18 cellular contexts compared by ENCODE assay signal in genomic region chr3:123229145-123229544, GRCh38. TPM values are rescaled to one million over a fixed set of nuclear protein-coding genes. Genes with fewer than 3 reads are reported as not detected.
DNase-seq lines count a peak whose midpoint lies in the region; ATAC-seq, FAIRE-seq and TF ChIP-seq lines count a peak whose summit lies in the region.
"Had no signal": no experiment of that assay in that cellular context is flagged by ENCODE, and none has a peak within 500 bp of the region (broad histone marks: within the 10 kb centered on the region; RNA-seq: fewer than 3 reads in every experiment).

No MANE protein-coding gene starts in this region.

- H3K36me3 ChIP-seq in OCI-LY7 (ENCODE audit: insufficient read depth, low read length): peaks cover 74% of the 10 kb centered on the region
- 0 out of 3 replicates have a peak, but pooled peaks cover 6% of the 10 kb centered on the region for H3K36me3 ChIP-seq in K562 (ENCODE audit: control insufficient read depth, insufficient read depth, low read length)
- H3K36me3 ChIP-seq in hepatocyte (replicated peaks; ENCODE audit: insufficient read depth, low read depth): peaks cover 6% of the 10 kb centered on the region
- H3K36me3 ChIP-seq: brain microvascular endothelial cell had no signal

- no peak for TF ChIP-seq POLR2A in K562 (conservative IDR thresholded peaks at IDR 0.05)

- WGBS in K562 (ENCODE audit: insufficient coverage, low coverage, missing lambda C conversion rate): 95% methylated on average over 2 of the region's 2 CpGs
- 94% methylated on average over 2 of the region's 2 CpGs for WGBS in hepatocyte (ENCODE audit: low lambda C conversion rate, missing lambda C conversion rate)

- DNase-seq in NCI-H2171 treated with DMSO at 0.1 percent for 48 hours (lab: John Stamatoyannopoulos, UW): peak; percentile 37
- no peak for DNase-seq in NCI-H2171 (lab: John Stamatoyannopoulos, UW)
- DNase-seq in OCI-LY7 (ENCODE audit: low spot score): peak; percentile 14
- DNase-seq in K562 (ENCODE audit: extremely low read depth in 1 of 4, low spot score in 3 of 4): peak in 1 of 4 experiments; percentile 0
- no peak for DNase-seq in progenitor cell of endocrine pancreas (ENCODE audit: low spot score, unreplicated experiment)
- no peak for DNase-seq in hepatocyte (ENCODE audit: low spot score)
- no peak for DNase-seq in amygdala (lab: John Stamatoyannopoulos, UW)
- DNase-seq: activated gamma-delta T cell treated with Interleukin-2 at 50 U/mL for 16 hours; brain microvascular endothelial cell; Caco-2; NCI-H2029; NCI-H748 treated with DMSO at 0.1 percent for 48 hours; occipital lobe; Right ventricle myocardium superior; stimulated activated naive CD4-positive, alpha-beta T cell treated with Interleukin-2 at 50 U/mL for 16 hours had no signal

- CTCF ChIA-PET in OCI-LY7 (lab: Charles Lee; ENCODE audit: unreplicated experiment): no interaction called here
- CTCF ChIA-PET in K562 (lab: Yijun Ruan, JAX; ENCODE audit: low intra/inter-chr PET ratio): no interaction called here

- H4K20me1 ChIP-seq in OCI-LY7 (ENCODE audit: insufficient read depth, low read length): no peaks in the 10 kb centered on the region
- H4K20me1 ChIP-seq in K562 (replicated peaks; ENCODE audit: control insufficient read depth, insufficient read depth, low read length): no peaks in the 10 kb centered on the region
- no peaks in the 10 kb centered on the region for H4K20me1 ChIP-seq in hepatocyte (ENCODE audit: insufficient read depth, poor library complexity, severe bottlenecking)

- H3K4me1 ChIP-seq in OCI-LY7 (ENCODE audit: insufficient read depth, low read length, poor library complexity, severe bottlenecking): no peaks in the 10 kb centered on the region
- H3K4me1 ChIP-seq in K562 (replicated peaks in 1 of 2; ENCODE audit: control insufficient read depth in 2 of 2, insufficient read depth in 2 of 2, low read length in 2 of 2): no peaks in the 10 kb centered on the region
- no peaks in the 10 kb centered on the region for H3K4me1 ChIP-seq in hepatocyte (ENCODE audit: insufficient read depth)
- H3K4me1 ChIP-seq: A549, Caco-2, foreskin keratinocyte had no signal

- TF ChIP-seq RAD21 in K562 (CRISPR knock-in tag; conservative IDR thresholded peaks at IDR 0.05 in 1 of 2, IDR thresholded peaks at IDR 0.05 in 1 of 2): no peak

- ATAC-seq in K562: no peak
- no peak for ATAC-seq in GM21737 (IDR thresholded peaks at IDR 0.05; ENCODE audit: unreplicated experiment)
- ATAC-seq: A549, foreskin keratinocyte had no signal

- H3K4me2 ChIP-seq in OCI-LY7 (ENCODE audit: low read length) (no peak overlapping the region), K562 (ENCODE audit: insufficient read depth, low read length) (no peak overlapping the region), hepatocyte (no peak overlapping the region)
- H3K4me2 ChIP-seq: A549 had no signal

- TF ChIP-seq CTCF in OCI-LY7 (conservative IDR thresholded peaks at IDR 0.05; ENCODE audit: low read length) (no peak), K562 (IDR thresholded peaks at IDR 0.05 in 2 of 3, conservative IDR thresholded peaks at IDR 0.05 in 1 of 3; ENCODE audit: insufficient read depth in 2 of 3, low read depth in 1 of 3, low read length in 3 of 3) (no peak), progenitor cell of endocrine pancreas (IDR thresholded peaks at IDR 0.05; ENCODE audit: unreplicated experiment) (no peak), hepatocyte (IDR thresholded peaks at IDR 0.05; ENCODE audit: poor library complexity) (no peak)

- no peaks in the 10 kb centered on the region for H3K4me1 Mint-ChIP-seq in progenitor cell of endocrine pancreas (ENCODE audit: low read depth)

- in situ Hi-C loops in K562 (cut with MboI): no loop called here

- H3K79me2 ChIP-seq in OCI-LY7 (ENCODE audit: insufficient read depth, low read depth, low read length) (no peaks in the 10 kb centered on the region), K562 (ENCODE audit: control insufficient read depth, insufficient read depth, low read length) (no peaks in the 10 kb centered on the region), hepatocyte (no peaks in the 10 kb centered on the region)

- H3K27me3 ChIP-seq in K562 (ENCODE audit: control insufficient read depth in 2 of 2, insufficient read depth in 2 of 2, low read length in 2 of 2) (no peaks in the 10 kb centered on the region), hepatocyte (no peaks in the 10 kb centered on the region)
- H3K27me3 ChIP-seq: brain microvascular endothelial cell, foreskin keratinocyte had no signal

- no peak overlapping the region for H3K4me3 Mint-ChIP-seq in progenitor cell of endocrine pancreas (ENCODE audit: low read depth)

- H3K27ac Mint-ChIP-seq in progenitor cell of endocrine pancreas: peak overlapping the region; percentile 23

- no peak for TF ChIP-seq EP300 in K562 (IDR thresholded peaks at IDR 0.05; ENCODE audit: low read length)

- peaks cover 23% of the 10 kb centered on the region for H3K9me3 Mint-ChIP-seq in progenitor cell of endocrine pancreas (ENCODE audit: low read depth)

- no peaks in the 10 kb centered on the region for H3K9me1 ChIP-seq in K562 (ENCODE audit: control insufficient read depth, insufficient read depth, low read length)

- H3K9me2 ChIP-seq in OCI-LY7 (ENCODE audit: insufficient read depth, low read length): no peaks in the 10 kb centered on the region
- H3K9me2 ChIP-seq in hepatocyte (replicated peaks; ENCODE audit: insufficient read depth): no peaks in the 10 kb centered on the region

- H3K36me3 Mint-ChIP-seq in progenitor cell of endocrine pancreas (ENCODE audit: insufficient read depth): peaks cover 50% of the 10 kb centered on the region

- BruUV-seq in OCI-LY7 (replicated peaks; lab: Mats Ljungman, UMichigan) (no TSS peak), K562 (replicated peaks; lab: Mats Ljungman, UMichigan) (no TSS peak)

- no peak for FAIRE-seq in K562 (lab: Jason Lieb, UNC)
- FAIRE-seq: A549 had no signal

- no peak overlapping the region for H3K4me3 ChIP-seq in OCI-LY7 (ENCODE audit: low read depth, low read length, poor library complexity, severe bottlenecking)
- no peak overlapping the region for H3K4me3 ChIP-seq in K562
- no peak overlapping the region for H3K4me3 ChIP-seq in hepatocyte
- H3K4me3 ChIP-seq: A549 had no signal

- peaks cover 16% of the 10 kb centered on the region for H3K9me3 ChIP-seq in OCI-LY7 (ENCODE audit: low read length)
- H3K9me3 ChIP-seq in K562 (replicated peaks; ENCODE audit: control insufficient read depth, insufficient read depth, low read depth, low read length): no peaks in the 10 kb centered on the region; the same call in 1 of the 2 replicates
- H3K9me3 ChIP-seq in hepatocyte (ENCODE audit: low read depth): peaks cover 11% of the 10 kb centered on the region

- intact Hi-C loops in OCI-LY7 (cut with micrococcal nuclease; ENCODE audit: unreplicated experiment) (no loop called here), K562 (cut with micrococcal nuclease) (no loop called here)

- H3K9ac ChIP-seq in K562 (ENCODE audit: insufficient read depth in 1 of 2, low read depth in 2 of 2, low read length in 2 of 2): no peak overlapping the region

- POLR2A ChIA-PET in OCI-LY7 (lab: Charles Lee): no interaction called here
- POLR2A ChIA-PET in K562 (lab: Yijun Ruan, JAX): interaction anchor here (0.5 kb wide), 1 partner anchor 340 kb away, joined by 3 read pairs; no protein-coding TSS in a partner anchor

- H3K27ac ChIP-seq in OCI-LY7 (ENCODE audit: low read depth, low read length, poor library complexity, severe bottlenecking): no peak overlapping the region
- no peak overlapping the region for H3K27ac ChIP-seq in K562 (ENCODE audit: extremely low read depth, low read depth, low read length)
- no peak overlapping the region for H3K27ac ChIP-seq in hepatocyte
- H3K27ac ChIP-seq: A549, brain microvascular endothelial cell, foreskin keratinocyte had no signal

- H2AFZ ChIP-seq in OCI-LY7 (ENCODE audit: low read length) (no peak overlapping the region), K562 (ENCODE audit: low read depth, low read length) (no peak overlapping the region), hepatocyte (no peak overlapping the region)

- H3K27me3 Mint-ChIP-seq in progenitor cell of endocrine pancreas: no peaks in the 10 kb centered on the region

TF ChIP-seq in K562, 482 proteins besides CTCF, POLR2A, EP300 and RAD21 (continues in another document):
- TF ChIP-seq CBX3 (IDR thresholded peaks at IDR 0.05; ENCODE audit: borderline replicate concordance in 1 of 2, low read length in 2 of 2) (peak in 1 of 2 experiments; percentile 88; a peak in 2 of 3 replicates), E2F5 (CRISPR knock-in tag; IDR thresholded peaks at IDR 0.05) (no peak), TRIM28 (IDR thresholded peaks at IDR 0.05) (peak; percentile 94), ILK (tag; IDR thresholded peaks at IDR 0.05; ENCODE audit: borderline replicate concordance, low read depth) (no peak)

RNA-seq across cellular contexts. Expression of gene SEC22A, which starts 27.4 kb away (rescaled TPM):
- 24.5 and 26.4 TPM in 2 replicates for total RNA-seq in OCI-LY7 (2014; rRNA removed; shearing (Covaris generic))
- total RNA-seq in OCI-LY7 (2022): 22.0 and 26.8 TPM in 2 replicates
- 18.1 and 37.0 TPM in 2 replicates for total RNA-seq in K562 (2011; cell fraction: chromatin; rRNA removed; ENCODE audit: low replicate concordance)
- 14.5 and 21.4 TPM in 2 replicates for total RNA-seq in K562 (2011; cell fraction: nucleolus; rRNA removed)
- 20.3 and 24.5 TPM in 2 replicates for total RNA-seq in K562 (2011; cell fraction: nucleoplasm; rRNA removed)
- 9.5 and 13.3 TPM in 2 replicates for total RNA-seq in K562 (2014; rRNA removed)
- 20.5 and 24.9 TPM in 2 replicates for total RNA-seq in K562 (2014; rRNA removed; fragmentation: Illumina TruSeq; extraction: Trizol)
- total RNA-seq in K562 (2015; rRNA removed; fragmentation: Illumina TruSeq; extraction: Trizol): 18.5 and 19.5 TPM in 2 replicates
- 7.9 and 13.5 TPM in 2 replicates for total RNA-seq in K562 (2021)
- 26.6 and 32.3 TPM in 2 replicates for polyA plus RNA-seq in K562 (2011; rRNA removed)
- 15.2 and 28.5 TPM in 2 replicates for polyA plus RNA-seq in K562 (2011; cell fraction: cytosol; rRNA removed)
- polyA plus RNA-seq in K562 (2011; cell fraction: nucleus; rRNA removed): 14.0 and 25.8 TPM in 2 replicates
- 11.0 and 14.3 TPM in 2 replicates for polyA plus RNA-seq in K562 (2012)
- polyA plus RNA-seq in K562 (2014; fragmentation: Illumina TruSeq; extraction: Trizol): 20.0 and 24.1 TPM in 2 replicates
- polyA plus RNA-seq in K562 (2014; fragmentation: Nextera tagmentation; extraction: Ambion mirVana): 10 to 100 TPM; 35.7 to 44.5 TPM
- polyA plus RNA-seq in K562 (2014; rRNA removed): 13.5 and 18.6 TPM in 2 replicates
- 15.8 and 20.5 TPM in 2 replicates for polyA minus RNA-seq in K562 (2011; rRNA and poly(A)+ RNA removed)
- polyA minus RNA-seq in K562 (2011; cell fraction: cytosol; rRNA and poly(A)+ RNA removed): 4.4 and 9.3 TPM in 2 replicates
- 10.4 and 15.9 TPM in 2 replicates for polyA minus RNA-seq in K562 (2011; cell fraction: nucleus; rRNA and poly(A)+ RNA removed)
- 13.9 and 14.0 TPM in 2 replicates for total RNA-seq in progenitor cell of endocrine pancreas
- 21.9 and 28.8 TPM in 2 replicates for total RNA-seq in hepatocyte
- 13.9 and 16.0 TPM in 2 replicates for polyA plus RNA-seq in hepatocyte

Comparison
In these comparisons a context has a peak if more than half of its experiments do, and no peak if none do; other contexts are left out.
1. DNase-seq: peak in NCI-H2171 treated with DMSO at 0.1 percent for 48 hours (single experiment) and OCI-LY7 (single experiment); none in NCI-H2171 (single experiment), progenitor cell of endocrine pancreas (single experiment), hepatocyte (single experiment) and amygdala (0 of 56).